31 cellular contexts compared by ENCODE assay signal in the genomic region with DNA sequence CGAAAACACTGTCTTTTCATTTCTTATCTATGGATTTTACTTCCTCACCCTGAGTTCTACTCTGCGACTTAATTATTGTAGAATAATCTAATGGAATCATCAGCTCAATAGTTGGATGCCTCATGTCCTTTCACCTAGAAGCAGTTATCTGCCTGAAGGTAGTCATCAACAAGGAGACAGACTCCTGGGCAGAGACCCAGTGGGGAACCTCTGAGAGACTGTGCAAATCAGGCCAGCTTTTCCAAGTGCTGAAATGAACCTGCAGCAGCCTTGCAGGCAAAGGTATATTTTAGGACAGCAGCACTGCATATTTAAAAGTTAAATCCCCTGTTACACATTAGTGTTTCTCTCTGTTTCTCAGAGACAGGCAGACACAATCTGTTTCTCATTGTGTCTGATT.
"Had no signal": no experiment of that assay in that cellular context is flagged by ENCODE, and none has a peak within 500 bp of the region (broad histone marks: within the 10 kb centered on the region; RNA-seq: fewer than 3 reads in every experiment).

No MANE protein-coding gene starts in this region.

- H3K27ac ChIP-seq: body of pancreas, colonic mucosa, epithelial cell of prostate, esophagus squamous epithelium, foreskin keratinocyte, gastrocnemius medialis, heart left ventricle, WERI-Rb-1 had no signal

- H3K9me3 ChIP-seq: body of pancreas, colonic mucosa, esophagus squamous epithelium, gastrocnemius medialis had no signal

- H3K4me1 ChIP-seq: colonic mucosa, foreskin keratinocyte, gastrocnemius medialis, heart left ventricle had no signal

- H3K27me3 ChIP-seq: body of pancreas, colonic mucosa, esophagus squamous epithelium, gastrocnemius medialis had no signal

- ATAC-seq: activated CD4-positive, CD25-positive, alpha-beta regulatory T cell treated with anti-CD3 and anti-CD28 coated beads, Interleukin-2, amount 50 U/mL, for 24 hours; activated CD8-positive, alpha-beta T cell treated with anti-CD3 and anti-CD28 coated beads for 36 hours; activated T-cell treated with anti-CD3 and anti-CD28 coated beads, Interleukin-2, amount 50 U/mL, for 4 hours; activated T-helper 17 cell treated with anti-CD3 and anti-CD28 coated beads, Interleukin-2, amount 50 U/mL, for 72 hours; body of pancreas; foreskin keratinocyte; gastrocnemius medialis; heart left ventricle; T-helper 17 cell had no signal

- H3K4me3 ChIP-seq: body of pancreas, colonic mucosa, esophagus squamous epithelium, gastrocnemius medialis, heart left ventricle had no signal

- H3K36me3 ChIP-seq: colonic mucosa, esophagus squamous epithelium, gastrocnemius medialis, heart left ventricle, WERI-Rb-1 had no signal

- FAIRE-seq: endometrium, endothelial cell of umbilical vein had no signal

- DNase-seq: activated B cell treated with CpG ODN at 0.5 μM for 24 hours; activated CD4-positive, alpha-beta T cell treated with anti-CD3 and anti-CD28 coated beads for 48 hours; activated CD4-positive, alpha-beta T cell treated with anti-CD3 and anti-CD28 coated beads, Interleukin-2, amount 50 U/mL, for 1 hour; activated CD4-positive, alpha-beta T cell treated with anti-CD3 and anti-CD28 coated beads, Interleukin-2, amount 50 U/mL, for 48 hours; activated CD8-positive, alpha-beta memory T cell treated with anti-CD3 and anti-CD28 coated beads for 24 hours; activated CD8-positive, alpha-beta T cell treated with anti-CD3 and anti-CD28 coated beads for 36 hours; activated effector memory CD4-positive, alpha-beta T cell treated with Interleukin-2 at 50 U/mL for 16 hours; activated gamma-delta T cell treated with Interleukin-2 at 50 U/mL for 16 hours; activated naive CD4-positive, alpha-beta T cell treated with anti-CD3 and anti-CD28 coated beads, Interleukin-2, amount 50 U/mL, for 16 hours; activated naive CD4-positive, alpha-beta T cell treated with Interleukin-2 at 50 U/mL for 16 hours; activated T-cell treated with anti-CD3 and anti-CD28 coated beads, Interleukin-2, amount 50 U/mL, for 4 hours; amygdala; aorta; body of pancreas; caudate nucleus; colonic mucosa; effector CD8-positive, alpha-beta T cell; esophagus squamous epithelium; foreskin keratinocyte; gastrocnemius medialis; glutamatergic neuron; heart left ventricle; T-helper 1 cell; T-helper 17 cell; T1000; WERI-Rb-1 had no signal
